Comparison of ENCODE assay signal across 3 cellular contexts in the genomic region with DNA sequence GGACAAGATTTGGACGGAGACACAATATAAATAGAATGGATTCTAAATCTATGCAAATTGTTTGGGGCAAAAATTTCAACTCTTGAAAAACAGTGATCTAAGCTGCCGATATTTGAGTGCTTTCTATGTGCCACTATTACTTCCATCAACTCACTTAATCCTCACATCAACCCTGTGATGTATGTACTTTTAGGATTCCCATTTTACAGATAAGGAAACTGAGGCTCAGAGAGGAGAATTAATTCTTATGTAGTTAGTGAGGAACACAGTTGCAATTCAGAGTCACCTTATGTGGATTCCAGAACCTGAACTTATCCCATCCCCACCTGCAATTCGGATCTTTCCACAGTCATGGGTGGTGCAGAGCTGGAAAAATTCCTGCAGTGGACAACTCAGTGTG.
TF ChIP-seq lines count a peak whose summit lies in the region.

No MANE protein-coding gene starts in this region.

TF ChIP-seq in HepG2, 621 proteins besides CTCF, POLR2A, EP300 and RAD21:
- TF ChIP-seq ZNF629 (CRISPR knock-in tag; conservative IDR thresholded peaks at IDR 0.05) (peak; percentile 58), SALL2 (CRISPR knock-in tag; IDR thresholded peaks at IDR 0.05) (no peak), EZH2 (conservative IDR thresholded peaks at IDR 0.05; ENCODE audit: low read depth, low read length) (no peak), ZNF564 (CRISPR knock-in tag; IDR thresholded peaks at IDR 0.05) (no peak)

TF ChIP-seq in H1, 55 proteins besides CTCF, POLR2A, EP300 and RAD21:
- TF ChIP-seq, protein P1, sequence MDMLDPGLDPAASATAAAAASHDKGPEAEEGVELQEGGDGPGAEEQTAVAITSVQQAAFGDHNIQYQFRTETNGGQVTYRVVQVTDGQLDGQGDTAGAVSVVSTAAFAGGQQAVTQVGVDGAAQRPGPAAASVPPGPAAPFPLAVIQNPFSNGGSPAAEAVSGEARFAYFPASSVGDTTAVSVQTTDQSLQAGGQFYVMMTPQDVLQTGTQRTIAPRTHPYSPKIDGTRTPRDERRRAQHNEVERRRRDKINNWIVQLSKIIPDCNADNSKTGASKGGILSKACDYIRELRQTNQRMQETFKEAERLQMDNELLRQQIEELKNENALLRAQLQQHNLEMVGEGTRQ (IDR thresholded peaks at IDR 0.05; ENCODE audit: low read length) = no peak
- TF ChIP-seq KDM1A (IDR thresholded peaks at IDR 0.05; ENCODE audit: borderline replicate concordance, low read length) = peak; percentile 35; the same call in 1 of the 2 replicates

TF ChIP-seq in HEK293T, 16 proteins besides CTCF, POLR2A, EP300 and RAD21:
- TF ChIP-seq LEF1 (IDR thresholded peaks at IDR 0.05; ENCODE audit: borderline replicate concordance) (no peak), ZNF384 (IDR thresholded peaks at IDR 0.05) (no peak), FOXA1 (IDR thresholded peaks at IDR 0.05) (no peak), NFRKB (IDR thresholded peaks at IDR 0.05) (no peak), BHLHE40 (IDR thresholded peaks at IDR 0.05; ENCODE audit: borderline replicate concordance) (no peak), SP1 (IDR thresholded peaks at IDR 0.05) (no peak), L3MBTL2 (conservative IDR thresholded peaks at IDR 0.05) (no peak), FOXM1 (IDR thresholded peaks at IDR 0.05; ENCODE audit: borderline replicate concordance) (no peak), FOXK2 (IDR thresholded peaks at IDR 0.05) (no peak), CTBP1 (IDR thresholded peaks at IDR 0.05; ENCODE audit: borderline replicate concordance) (no peak), ELF4 (IDR thresholded peaks at IDR 0.05) (no peak), SUZ12 (IDR thresholded peaks at IDR 0.05) (no peak), ARNT (IDR thresholded peaks at IDR 0.05) (no peak), HDGF (IDR thresholded peaks at IDR 0.05; ENCODE audit: borderline replicate concordance) (no peak)
- TF ChIP-seq, protein P2, sequence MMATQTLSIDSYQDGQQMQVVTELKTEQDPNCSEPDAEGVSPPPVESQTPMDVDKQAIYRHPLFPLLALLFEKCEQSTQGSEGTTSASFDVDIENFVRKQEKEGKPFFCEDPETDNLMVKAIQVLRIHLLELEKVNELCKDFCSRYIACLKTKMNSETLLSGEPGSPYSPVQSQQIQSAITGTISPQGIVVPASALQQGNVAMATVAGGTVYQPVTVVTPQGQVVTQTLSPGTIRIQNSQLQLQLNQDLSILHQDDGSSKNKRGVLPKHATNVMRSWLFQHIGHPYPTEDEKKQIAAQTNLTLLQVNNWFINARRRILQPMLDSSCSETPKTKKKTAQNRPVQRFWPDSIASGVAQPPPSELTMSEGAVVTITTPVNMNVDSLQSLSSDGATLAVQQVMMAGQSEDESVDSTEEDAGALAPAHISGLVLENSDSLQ (IDR thresholded peaks at IDR 0.05) = no peak
